In the genomic region with DNA sequence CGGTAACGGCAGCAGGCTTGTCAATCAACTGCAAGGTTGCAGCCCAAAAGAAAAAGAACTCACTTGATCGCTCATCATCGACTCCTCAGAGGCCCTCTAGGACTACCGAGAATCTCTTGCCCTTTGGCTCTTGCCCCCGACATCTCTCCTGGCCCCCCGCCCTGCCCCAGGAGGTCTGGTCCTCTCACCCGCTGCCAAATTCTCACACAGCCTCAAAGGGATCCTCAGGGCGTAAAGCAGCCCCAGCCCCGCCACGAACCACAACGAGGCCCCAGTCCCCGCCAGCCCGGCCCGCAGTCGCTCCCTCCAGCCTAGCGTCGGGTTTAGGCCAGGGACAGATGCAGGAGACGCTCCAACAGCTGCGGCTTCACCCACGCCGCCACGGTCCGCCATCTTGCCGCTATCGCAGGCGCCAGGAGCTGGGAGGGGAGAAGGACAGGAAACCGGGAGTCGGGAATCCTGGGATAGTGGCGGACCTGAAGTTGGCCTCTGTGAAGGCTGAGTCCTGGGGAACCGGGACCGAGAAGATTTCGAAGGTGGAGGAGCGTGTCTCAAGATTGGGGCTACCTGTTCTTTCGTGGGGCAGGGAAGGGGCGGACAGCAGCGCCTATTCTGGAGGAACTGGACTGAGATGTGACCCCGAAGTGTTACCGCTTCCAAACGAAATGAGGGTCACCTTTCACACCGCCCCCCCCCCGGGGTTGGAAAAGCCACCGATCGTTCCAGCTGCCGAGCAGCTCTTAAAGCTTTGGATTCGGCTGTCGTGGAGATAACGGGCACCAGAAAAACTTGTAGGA, we compare ENCODE assay signal across 8 cellular contexts. TPM values are rescaled to one million over a fixed set of nuclear protein-coding genes. Genes with fewer than 3 reads are reported as not detected.
A peak's percentile ranks its signal among the peaks of the same experiment; 100 is the strongest.
DNase-seq lines count a peak whose midpoint lies in the region; ATAC-seq, FAIRE-seq and TF ChIP-seq lines count a peak whose summit lies in the region.

A gene with protein sequence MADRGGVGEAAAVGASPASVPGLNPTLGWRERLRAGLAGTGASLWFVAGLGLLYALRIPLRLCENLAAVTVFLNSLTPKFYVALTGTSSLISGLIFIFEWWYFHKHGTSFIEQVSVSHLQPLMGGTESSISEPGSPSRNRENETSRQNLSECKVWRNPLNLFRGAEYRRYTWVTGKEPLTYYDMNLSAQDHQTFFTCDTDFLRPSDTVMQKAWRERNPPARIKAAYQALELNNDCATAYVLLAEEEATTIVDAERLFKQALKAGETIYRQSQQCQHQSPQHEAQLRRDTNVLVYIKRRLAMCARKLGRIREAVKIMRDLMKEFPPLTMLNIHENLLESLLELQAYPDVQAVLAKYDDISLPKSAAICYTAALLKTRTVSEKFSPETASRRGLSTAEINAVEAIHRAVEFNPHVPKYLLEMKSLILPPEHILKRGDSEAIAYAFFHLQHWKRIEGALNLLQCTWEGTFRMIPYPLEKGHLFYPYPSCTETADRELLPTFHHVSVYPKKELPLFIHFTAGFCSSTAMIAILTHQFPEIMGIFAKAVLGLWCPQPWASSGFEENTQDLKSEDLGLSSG (minus strand): TSS at position 421 of the 797 bp plus-strand sequence. CDS start 28 bp downstream, at position 393.

- no peaks in the 10 kb centered on the region for H3K9me3 ChIP-seq in small intestine (ENCODE audit: control insufficient read depth, low read depth)

- no peak for FAIRE-seq in small intestine (lab: Jason Lieb, UNC)

- no peaks in the 10 kb centered on the region for H3K36me3 ChIP-seq in small intestine (ENCODE audit: control insufficient read depth in 2 of 2, insufficient read depth in 2 of 2, low read length in 2 of 2)

- no peaks in the 10 kb centered on the region for H3K27me3 ChIP-seq in small intestine (ENCODE audit: control insufficient read depth in 2 of 2, insufficient read depth in 2 of 2, low read length in 2 of 2)

- POLR2A ChIA-PET in AG04449 (lab: Yijun Ruan, JAX) (interaction anchor here (0.6 to 1.4 kb wide), 9 partner anchors 12 to 235 kb away, joined by 3 to 8 read pairs (median 4); a partner anchor contains a TSS), activated B cell treated with CpG ODN at 0.5 μM for 24 hours (lab: Charles Lee) (interaction anchor here (0.6 to 4.0 kb wide), 26 partner anchors 9 to 1892 kb away, joined by 3 to 39 read pairs (median 4); a partner anchor contains a TSS)

- H3K36me3 Mint-ChIP-seq in activated B cell treated with CpG ODN at 0.5 μM for 24 hours (ENCODE audit: low read depth) (peaks cover 37% of the 10 kb centered on the region), immature natural killer cell (no peaks in the 10 kb centered on the region)

- H3K4me1 Mint-ChIP-seq in activated B cell treated with CpG ODN at 0.5 μM for 24 hours (peaks cover 46% of the 10 kb centered on the region), immature natural killer cell (peaks cover 45 to 62% of the 10 kb centered on the region in 2 donors)

- 0 to 1% (median 0%) methylated on average over 48 of the region's 48 CpGs for WGBS in small intestine, 3 donors

- intact Hi-C loops in activated B cell treated with CpG ODN at 0.5 μM for 24 hours (cut with micrococcal nuclease), result loop anchor here (1.0 to 10.0 kb wide), 11 partner anchors 16 to 1193 kb away; a partner anchor contains a TSS

- no peaks in the 10 kb centered on the region for H3K9me3 Mint-ChIP-seq in activated B cell treated with CpG ODN at 0.5 μM for 24 hours
- no peaks in the 10 kb centered on the region for H3K9me3 Mint-ChIP-seq in immature natural killer cell

- H3K4me1 ChIP-seq in small intestine (ENCODE audit: control insufficient read depth in 2 of 2, insufficient read depth in 1 of 2, low read depth in 1 of 2, low read length in 1 of 2), result peaks cover 0 to 4% of the 10 kb centered on the region in 2 donors

- CTCF ChIA-PET in AG04449 (lab: Yijun Ruan, JAX), result interaction anchor here (1.0 to 12.7 kb wide), 9 partner anchors 8 to 250 kb away, joined by 3 to 228 read pairs (median 5); a partner anchor contains a TSS
- CTCF ChIA-PET in activated B cell treated with CpG ODN at 0.5 μM for 24 hours (lab: Charles Lee), result interaction anchor here (1.5 to 2.0 kb wide), 3 partner anchors 89 to 228 kb away, joined by 3 to 7 read pairs (median 4); no protein-coding TSS in a partner anchor

- peak within 1 kb of the TSS; percentile 99 for H3K27ac Mint-ChIP-seq in activated B cell treated with CpG ODN at 0.5 μM for 24 hours
- peak within 1 kb of the TSS; percentile 100 for H3K27ac Mint-ChIP-seq in immature natural killer cell

- peak; percentile 11 for ATAC-seq in GM19035 (IDR thresholded peaks at IDR 0.05; ENCODE audit: unreplicated experiment)
- peak; percentile 26 for ATAC-seq in activated B cell treated with CpG ODN at 0.5 μM for 24 hours (ENCODE audit: low read depth)
- no peak for ATAC-seq in HG03135 (IDR thresholded peaks at IDR 0.05; ENCODE audit: unreplicated experiment)

- DNase-seq in AG04449 (ENCODE audit: low read depth, low spot score) (no peak), NCI-H2029 (lab: John Stamatoyannopoulos, UW) (peak; percentile 61), activated B cell treated with CpG ODN at 0.5 μM for 24 hours (peak; percentile 65), immature natural killer cell (peak; percentile 66 to 76 (median 76)), small intestine (peak; percentile 74)
- peak; percentile 60 for DNase-seq in central memory CD4-positive, alpha-beta T cell

- H3K4me3 Mint-ChIP-seq in activated B cell treated with CpG ODN at 0.5 μM for 24 hours (peak within 1 kb of the TSS; percentile 97), immature natural killer cell (peak within 1 kb of the TSS; percentile 99 to 100 (median 100))

- H3K27me3 Mint-ChIP-seq in activated B cell treated with CpG ODN at 0.5 μM for 24 hours (no peaks in the 10 kb centered on the region), immature natural killer cell (ENCODE audit: low read depth in 3 of 3) (peaks cover 10 to 33% (median 21%) of the 10 kb centered on the region in 3 donors)

- H3K27ac ChIP-seq in small intestine (ENCODE audit: low read depth in 1 of 2, low read length in 1 of 2), result peak within 1 kb of the TSS; percentile 98 to 100

- no peak for TF ChIP-seq CTCF in AG04449 (IDR thresholded peaks at IDR 0.05; ENCODE audit: insufficient read depth, low read length, missing control alignments)
- TF ChIP-seq CTCF in activated B cell treated with CpG ODN at 0.5 μM for 24 hours (IDR thresholded peaks at IDR 0.05), result no peak

- H3K4me3 ChIP-seq in AG04449 (ENCODE audit: low read depth, low read length), result peak within 1 kb of the TSS; percentile 100
- peak within 1 kb of the TSS; percentile 89 to 98 for H3K4me3 ChIP-seq in small intestine (ENCODE audit: low read depth in 1 of 2, low read length in 2 of 2)

RNA-seq across cellular contexts. Expression of the gene that starts here (rescaled TPM):
- 12.4 and 13.8 TPM in 2 replicates for total RNA-seq in activated B cell treated with CpG ODN at 0.5 μM for 24 hours
- polyA plus RNA-seq in immature natural killer cell (10 to 100 TPM in 2 of 3 donors, 1 to 10 TPM in 1; 8.4 to 15.2 (median 11.4) TPM), small intestine (10 to 100 TPM in 2 of 3 donors, 1 to 10 TPM in 1; 6.3 to 17.0 (median 10.1) TPM)
